16 cellular contexts compared by ENCODE assay signal in the genomic region with DNA sequence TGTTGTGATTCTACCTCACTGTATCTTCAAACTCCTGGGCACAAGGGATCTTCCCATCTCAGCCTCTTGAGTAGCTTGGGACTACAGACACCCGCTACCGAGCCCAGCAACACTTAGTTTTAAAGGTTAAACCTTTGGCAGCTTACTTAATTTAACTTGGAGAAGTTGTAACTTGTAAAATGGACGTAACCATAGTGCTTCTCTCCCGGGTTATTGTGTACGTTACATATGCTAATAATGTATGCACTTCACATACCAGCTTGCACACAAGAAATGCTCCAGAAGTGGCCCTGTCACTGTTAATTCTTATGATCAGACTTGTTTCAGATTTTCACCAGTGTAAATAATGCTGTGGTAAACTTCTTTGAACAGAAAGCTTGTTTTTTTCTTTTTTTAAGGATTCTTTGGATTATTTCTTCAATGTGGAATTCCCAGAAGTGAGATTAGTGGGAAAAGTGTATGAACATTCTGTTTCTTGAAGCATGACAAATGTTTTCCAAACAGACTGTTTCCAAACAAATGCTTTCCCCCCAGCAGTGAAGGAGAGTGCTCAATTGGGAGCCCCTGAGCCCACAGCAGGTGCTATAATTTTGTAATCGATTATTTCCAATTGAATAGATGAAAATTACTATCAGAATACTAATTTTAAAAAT.
"Had no signal": no experiment of that assay in that cellular context is flagged by ENCODE, and none has a peak within 500 bp of the region (broad histone marks: within the 10 kb centered on the region; RNA-seq: fewer than 3 reads in every experiment).

No MANE protein-coding gene starts in this region.

- ATAC-seq: lower lobe of right lung, right lobe of liver had no signal

- H3K9me3 ChIP-seq: lower lobe of right lung, right lobe of liver, testis, vagina had no signal

- H3K27ac ChIP-seq: coronary artery, lower lobe of right lung, right lobe of liver had no signal

- DNase-seq: activated effector memory CD4-positive, alpha-beta T cell treated with Interleukin-2 at 50 U/mL for 16 hours; activated naive CD8-positive, alpha-beta T cell treated with anti-CD3 and anti-CD28 coated beads for 36 hours; activated T-cell treated with anti-CD3 and anti-CD28 coated beads, Interleukin-2, amount 50 U/mL, for 1 hour; effector CD8-positive, alpha-beta T cell; hippocampal formation; lower lobe of right lung; naive B cell; stimulated activated CD4-positive, alpha-beta T cell treated with anti-CD3 and anti-CD28 coated beads, Interleukin-2, amount 100 ng/mL, for 24 hours; stimulated activated naive CD4-positive, alpha-beta T cell treated with Interleukin-2 at 50 U/mL for 16 hours; T-helper 2 cell; testis had no signal

- H3K4me3 Mint-ChIP-seq: activated naive CD8-positive, alpha-beta T cell treated with anti-CD3 and anti-CD28 coated beads for 36 hours; naive B cell had no signal

- H3K9me3 Mint-ChIP-seq: activated naive CD8-positive, alpha-beta T cell treated with anti-CD3 and anti-CD28 coated beads for 36 hours; naive B cell had no signal

- H3K4me3 ChIP-seq: cardiac muscle cell, coronary artery, lower lobe of right lung, right lobe of liver, testis, vagina had no signal

- H3K27ac Mint-ChIP-seq: activated naive CD8-positive, alpha-beta T cell treated with anti-CD3 and anti-CD28 coated beads for 36 hours; naive B cell; progenitor cell of endocrine pancreas had no signal

- H3K4me1 ChIP-seq: right lobe of liver had no signal

- H3K27me3 Mint-ChIP-seq: progenitor cell of endocrine pancreas had no signal

- H3K36me3 ChIP-seq: cardiac muscle cell, lower lobe of right lung, right lobe of liver, vagina had no signal

- H3K36me3 Mint-ChIP-seq: activated naive CD8-positive, alpha-beta T cell treated with anti-CD3 and anti-CD28 coated beads for 36 hours; naive B cell had no signal

- H3K27me3 ChIP-seq: cardiac muscle cell, right lobe of liver, testis, vagina had no signal

- H3K4me1 Mint-ChIP-seq: activated naive CD8-positive, alpha-beta T cell treated with anti-CD3 and anti-CD28 coated beads for 36 hours had no signal
